8 cellular contexts compared by ENCODE assay signal in the genomic region with DNA sequence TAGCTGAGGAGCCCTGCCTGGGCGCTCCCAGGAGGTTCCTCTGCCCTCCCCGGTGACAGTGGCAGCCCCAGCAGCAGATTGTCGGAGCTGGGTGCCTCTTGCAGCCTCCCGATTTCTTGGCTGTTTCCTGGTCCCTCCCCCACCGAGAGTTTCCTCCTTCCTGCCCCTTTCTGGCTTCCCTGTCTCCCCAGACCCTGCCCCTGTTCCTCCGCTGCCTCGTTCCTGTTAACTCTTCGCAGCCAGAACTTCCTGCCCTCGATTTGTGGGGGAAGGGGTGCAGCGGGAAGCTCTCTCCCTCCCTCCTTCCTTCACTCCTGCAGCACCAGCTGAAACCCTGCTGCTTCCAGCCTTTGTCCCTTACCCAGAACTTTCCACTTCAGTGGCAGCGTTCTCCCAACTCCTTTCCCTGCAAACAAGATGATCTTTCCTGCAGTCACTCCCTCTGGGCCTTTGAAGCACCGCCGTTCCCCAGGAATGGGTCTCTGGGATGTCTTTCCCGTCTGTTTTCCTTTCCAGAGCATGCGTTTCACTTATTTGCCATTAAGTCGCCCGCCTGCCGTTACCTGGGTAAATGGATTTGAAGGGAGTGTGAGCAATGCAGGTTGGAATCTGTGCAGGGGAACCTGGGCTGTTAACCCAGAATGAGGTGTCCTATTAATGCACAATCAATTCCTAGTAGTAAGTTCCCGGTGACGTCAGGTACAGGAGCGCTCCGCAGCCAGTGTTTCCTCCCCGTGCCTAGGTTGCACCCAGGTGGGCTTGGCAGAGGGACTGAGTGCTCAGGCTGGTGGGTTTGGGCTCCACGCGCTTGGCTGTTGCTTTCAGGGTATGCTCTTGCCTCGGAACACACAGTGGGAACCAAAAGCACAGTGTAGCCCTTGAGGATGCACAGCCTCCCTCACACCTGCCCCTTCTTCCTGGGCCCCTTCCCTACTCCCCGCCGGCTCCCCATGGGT. TPM values are rescaled to one million over a fixed set of nuclear protein-coding genes. Genes with fewer than 3 reads are reported as not detected.
A peak's percentile ranks its signal among the peaks of the same experiment; 100 is the strongest.
DNase-seq lines count a peak whose midpoint lies in the region; ATAC-seq and TF ChIP-seq lines count a peak whose summit lies in the region.

No MANE protein-coding gene starts in this region.

- H3K4me1 Mint-ChIP-seq in activated naive CD4-positive, alpha-beta T cell treated with anti-CD3 and anti-CD28 coated beads, Interleukin-2, amount 10 ng/mL, durations not matched to agents 7 days and 5 days, result peaks cover 76% of the 10 kb centered on the region

- H3K4me3 ChIP-seq in right atrium auricular region, result peak overlapping the region in 1 of 2 donors; percentile 94
- peak overlapping the region in 3 of 4 donors; percentile 8 to 92 (median 28) for H3K4me3 ChIP-seq in sigmoid colon

- H3K36me3 ChIP-seq in right atrium auricular region, result peaks cover 4% of the 10 kb centered on the region
- peaks cover 0 to 5% (median 0%) of the 10 kb centered on the region in 4 donors for H3K36me3 ChIP-seq in sigmoid colon

- TF ChIP-seq POLR2A in sigmoid colon (IDR thresholded peaks at IDR 0.05), result no peak

- no peak for ATAC-seq in GM19023 (IDR thresholded peaks at IDR 0.05; ENCODE audit: unreplicated experiment)

- peaks cover 0 to 93% of the 10 kb centered on the region in 2 donors for H3K4me1 ChIP-seq in right atrium auricular region
- H3K4me1 ChIP-seq in sigmoid colon, result peaks cover 0 to 92% (median 90%) of the 10 kb centered on the region in 4 donors

- peak overlapping the region; percentile 59 to 73 for H3K27ac ChIP-seq in right atrium auricular region
- peak overlapping the region; percentile 82 to 86 (median 84) for H3K27ac ChIP-seq in sigmoid colon

- H3K27ac Mint-ChIP-seq in activated naive CD4-positive, alpha-beta T cell treated with anti-CD3 and anti-CD28 coated beads, Interleukin-2, amount 10 ng/mL, durations not matched to agents 7 days and 5 days, result peak overlapping the region; percentile 98

- H3K27me3 Mint-ChIP-seq in activated naive CD4-positive, alpha-beta T cell treated with anti-CD3 and anti-CD28 coated beads, Interleukin-2, amount 10 ng/mL, durations not matched to agents 7 days and 5 days, result no peaks in the 10 kb centered on the region

- intact Hi-C loops in sigmoid colon (cut with DNase I), result no loop called here

- no peak for TF ChIP-seq EP300 in sigmoid colon (IDR thresholded peaks at IDR 0.05)

- H3K36me3 Mint-ChIP-seq in activated naive CD4-positive, alpha-beta T cell treated with anti-CD3 and anti-CD28 coated beads, Interleukin-2, amount 10 ng/mL, durations not matched to agents 7 days and 5 days, result peaks cover 63% of the 10 kb centered on the region

- peak; percentile 59 for DNase-seq in activated naive CD4-positive, alpha-beta T cell treated with anti-CD3 and anti-CD28 coated beads, Interleukin-2, amount 10 ng/mL, durations not matched to agents 7 days and 5 days
- DNase-seq in activated naive CD4-positive, alpha-beta T cell (lab: John Stamatoyannopoulos, UW), result no peak
- peak; percentile 12 for DNase-seq in activated naive CD4-positive, alpha-beta T cell treated with anti-CD3 and anti-CD28 coated beads, Interleukin-2, amount 50 U/mL, for 16 hours
- DNase-seq in right atrium auricular region (ENCODE audit: low spot score) (no peak), sigmoid colon (peak; percentile 71), GOT3 (lab: John Stamatoyannopoulos, UW) (no peak), NCI-H1930 (lab: John Stamatoyannopoulos, UW) (no peak)

- no peaks in the 10 kb centered on the region for H3K9me3 Mint-ChIP-seq in activated naive CD4-positive, alpha-beta T cell treated with anti-CD3 and anti-CD28 coated beads, Interleukin-2, amount 10 ng/mL, durations not matched to agents 7 days and 5 days

- TF ChIP-seq CTCF in right atrium auricular region (IDR thresholded peaks at IDR 0.05) (no peak), sigmoid colon (IDR thresholded peaks at IDR 0.05) (no peak)

- 20 to 36% methylated on average over 28 of the region's 28 CpGs for WGBS in sigmoid colon, 2 donors

- CTCF ChIA-PET in activated naive CD4-positive, alpha-beta T cell treated with anti-CD3 and anti-CD28 coated beads, Interleukin-2, amount 10 ng/mL, durations not matched to agents 7 days and 5 days (lab: Charles Lee), result interaction anchor here (0.5 to 3.3 kb wide), 7 partner anchors 9 to 923 kb away, joined by 3 to 22 read pairs (median 8); no protein-coding TSS in a partner anchor

- peak overlapping the region; percentile 96 for H3K4me3 Mint-ChIP-seq in activated naive CD4-positive, alpha-beta T cell treated with anti-CD3 and anti-CD28 coated beads, Interleukin-2, amount 10 ng/mL, durations not matched to agents 7 days and 5 days

- no peaks in the 10 kb centered on the region for H3K9me3 ChIP-seq in right atrium auricular region
- no peaks in the 10 kb centered on the region for H3K9me3 ChIP-seq in sigmoid colon

- no peaks in the 10 kb centered on the region for H3K27me3 ChIP-seq in right atrium auricular region
- no peaks in the 10 kb centered on the region for H3K27me3 ChIP-seq in sigmoid colon

RNA-seq across cellular contexts. Expression of a gene that starts 4.3 kb away (rescaled TPM):
- 10 to 100 TPM; 52.7 to 55.9 TPM for total RNA-seq in right atrium auricular region
- 10 to 100 TPM; 32.1 to 48.2 (median 38.9) TPM for total RNA-seq in sigmoid colon
- 100 to 1,000 TPM in 1 of 3 donors, 10 to 100 TPM in 2; 88.3 to 152 (median 92.0) TPM for polyA plus RNA-seq in sigmoid colon

RNA-seq across cellular contexts. Expression of a gene that starts 18.6 kb away (rescaled TPM):
- 10 to 100 TPM; 14.1 to 14.9 TPM for total RNA-seq in right atrium auricular region
- total RNA-seq in sigmoid colon, result 10 to 100 TPM; 23.9 to 45.7 (median 24.2) TPM
- polyA plus RNA-seq in sigmoid colon, result 10 to 100 TPM in 2 of 3 donors, 1 to 10 TPM in 1; 9.0 to 42.2 (median 16.8) TPM

RNA-seq across cellular contexts. Expression of a gene that starts 32.8 kb away (rescaled TPM):
- total RNA-seq in right atrium auricular region (10 to 100 TPM; 14.7 to 23.6 TPM), sigmoid colon (10 to 100 TPM; 20.0 to 37.7 (median 26.6) TPM)
- polyA plus RNA-seq in sigmoid colon, result 10 to 100 TPM; 15.6 to 39.0 (median 21.3) TPM

Comparison
In these comparisons a context has a peak if more than half of its experiments do, and no peak if none do; other contexts are left out.
1. DNase-seq: peak in activated naive CD4-positive, alpha-beta T cell treated with anti-CD3 and anti-CD28 coated beads, Interleukin-2, amount 10 ng/mL, durations not matched to agents 7 days and 5 days (single experiment), activated naive CD4-positive, alpha-beta T cell treated with anti-CD3 and anti-CD28 coated beads, Interleukin-2, amount 50 U/mL, for 16 hours (single experiment) and sigmoid colon (single experiment); none in activated naive CD4-positive, alpha-beta T cell (0 of 4), right atrium auricular region (single experiment), GOT3 (single experiment) and NCI-H1930 (0 of 2).